29 cellular contexts compared by ENCODE assay signal in the genomic region with DNA sequence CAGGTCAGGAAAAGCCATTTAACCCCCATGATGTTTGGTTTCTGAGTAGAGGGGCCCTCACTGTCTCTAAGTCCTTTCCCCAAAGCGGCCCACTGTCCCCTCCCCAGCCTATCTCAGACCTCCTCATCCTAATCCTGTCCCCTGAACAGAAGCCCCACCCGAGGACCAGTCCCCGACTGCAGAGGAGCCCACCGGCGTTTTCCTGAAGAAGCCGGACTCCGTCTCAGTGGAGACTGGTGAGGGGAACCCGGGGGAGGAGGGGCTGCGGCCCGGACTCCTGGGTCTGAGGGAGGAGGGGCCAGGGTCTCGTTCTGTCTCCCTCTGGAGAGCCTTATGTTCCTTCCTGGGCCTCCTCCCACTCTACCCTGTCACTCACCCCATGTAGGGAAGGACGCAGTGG. TPM values are rescaled to one million over a fixed set of nuclear protein-coding genes. Genes with fewer than 3 reads are reported as not detected.
A peak's percentile ranks its signal among the peaks of the same experiment; 100 is the strongest.
DNase-seq lines count a peak whose midpoint lies in the region; ATAC-seq, FAIRE-seq and TF ChIP-seq lines count a peak whose summit lies in the region.
"Had no signal": no experiment of that assay in that cellular context is flagged by ENCODE, and none has a peak within 500 bp of the region (broad histone marks: within the 10 kb centered on the region; RNA-seq: fewer than 3 reads in every experiment).

No MANE protein-coding gene starts in this region.

- H3K79me2 ChIP-seq in K562 (ENCODE audit: control insufficient read depth, insufficient read depth, low read length) = no peaks in the 10 kb centered on the region
- H3K79me2 ChIP-seq in osteoblast (ENCODE audit: insufficient read depth, low read length) = no peaks in the 10 kb centered on the region

- H3K4me2 ChIP-seq in K562 (ENCODE audit: insufficient read depth, low read length) = no peak overlapping the region
- no peak overlapping the region for H3K4me2 ChIP-seq in osteoblast (ENCODE audit: insufficient read depth, low read length)
- H3K4me2 ChIP-seq: GM23338, PC-9 had no signal

- H3K4me1 ChIP-seq in K562 (replicated peaks in 1 of 2; ENCODE audit: control insufficient read depth in 2 of 2, insufficient read depth in 2 of 2, low read length in 2 of 2) (peaks cover 12 to 42% of the 10 kb centered on the region in 2 experiments; a peak in 4 of 5 replicates), osteoblast (ENCODE audit: insufficient read depth, low read length) (peaks cover 5% of the 10 kb centered on the region)

- no peak overlapping the region for H3K27ac ChIP-seq in CD4-positive, alpha-beta T cell (ENCODE audit: low read depth, low read length)
- H3K27ac ChIP-seq in K562 (ENCODE audit: extremely low read depth, low read depth, low read length) = no peak overlapping the region
- no peak overlapping the region for H3K27ac ChIP-seq in osteoblast (ENCODE audit: low read depth, low read length)
- H3K27ac ChIP-seq: C4-2B, PC-9, SJCRH30 had no signal

- ATAC-seq in CD4-positive, alpha-beta T cell (ENCODE audit: poor library complexity) = no peak
- ATAC-seq in K562 (no peak), GM21619 (IDR thresholded peaks at IDR 0.05; ENCODE audit: unreplicated experiment) (no peak)
- ATAC-seq in stimulated activated naive B cell treated with anti-CD40 and anti-IgM and Interleukin-4, amounts not matched to agents 10 μg/mL and 1 μg/mL and 100 μg/mL, for 72 hours (replicated peaks) = no peak
- ATAC-seq in stimulated activated naive CD8-positive, alpha-beta T cell treated with anti-CD3 and anti-CD28 coated beads, Interleukin-15, Interleukin-2, amounts not matched to agents 100 U/mL and 50 U/mL, for 24 hours = no peak
- ATAC-seq: GM23338, Right ventricle myocardium inferior, SK-N-SH treated with all-trans-retinoic acid at 6 μM for 48 hours had no signal

- no peak for TF ChIP-seq CTCF in CD4-positive, alpha-beta T cell (IDR thresholded peaks at IDR 0.05)
- TF ChIP-seq CTCF in K562 (IDR thresholded peaks at IDR 0.05 in 2 of 3, conservative IDR thresholded peaks at IDR 0.05 in 1 of 3; ENCODE audit: insufficient read depth in 2 of 3, low read depth in 1 of 3, low read length in 3 of 3) (no peak), osteoblast (IDR thresholded peaks at IDR 0.05; ENCODE audit: extremely low read depth, low read depth, low read length) (no peak)

- H3K4me3 Mint-ChIP-seq in CD4-positive, alpha-beta T cell = peak overlapping the region; percentile 34
- H3K4me3 Mint-ChIP-seq in stimulated activated naive B cell treated with anti-CD40 and anti-IgM and Interleukin-4, amounts not matched to agents 10 μg/mL and 1 μg/mL and 100 μg/mL, for 72 hours = no peak overlapping the region
- H3K4me3 Mint-ChIP-seq: GM23338 had no signal

- H3K27me3 Mint-ChIP-seq in CD4-positive, alpha-beta T cell = peaks cover 22% of the 10 kb centered on the region
- no peaks in the 10 kb centered on the region for H3K27me3 Mint-ChIP-seq in stimulated activated naive B cell treated with anti-CD40 and anti-IgM and Interleukin-4, amounts not matched to agents 10 μg/mL and 1 μg/mL and 100 μg/mL, for 72 hours
- H3K27me3 Mint-ChIP-seq: IgD-negative memory B cell had no signal

- peaks cover 12% of the 10 kb centered on the region for H3K4me1 Mint-ChIP-seq in CD4-positive, alpha-beta T cell (ENCODE audit: low read depth)
- peaks cover 45 to 60% of the 10 kb centered on the region in 2 donors for H3K4me1 Mint-ChIP-seq in stimulated activated naive B cell treated with anti-CD40 and anti-IgM and Interleukin-4, amounts not matched to agents 10 μg/mL and 1 μg/mL and 100 μg/mL, for 72 hours

- no peak overlapping the region for H3K4me3 ChIP-seq in K562
- H3K4me3 ChIP-seq in osteoblast (ENCODE audit: insufficient read depth, low read length) = no peak overlapping the region
- no peak overlapping the region for H3K4me3 ChIP-seq in H7 (ENCODE audit: insufficient read depth, low read depth, low read length)
- H3K4me3 ChIP-seq: GM23338, PC-9, SJCRH30 had no signal

- intact Hi-C loops in CD4-positive, alpha-beta T cell (cut with DNase I, micrococcal nuclease) = no loop called here
- intact Hi-C loops in K562 (cut with micrococcal nuclease) = no loop called here

- CTCF ChIA-PET in CD4-positive, alpha-beta T cell (lab: Charles Lee) = no interaction called here
- CTCF ChIA-PET in K562 (lab: Yijun Ruan, JAX; ENCODE audit: low intra/inter-chr PET ratio) = no interaction called here

- no peaks in the 10 kb centered on the region for H4K20me1 ChIP-seq in K562 (replicated peaks; ENCODE audit: control insufficient read depth, insufficient read depth, low read length)
- no peaks in the 10 kb centered on the region for H4K20me1 ChIP-seq in osteoblast (ENCODE audit: insufficient read depth, low read length)

- H3K9ac ChIP-seq in K562 (ENCODE audit: insufficient read depth in 1 of 2, low read depth in 2 of 2, low read length in 2 of 2) = peak overlapping the region in 1 of 2 experiments; percentile 15; a peak in 1 of 4 replicates

- H3K27me3 ChIP-seq in CD4-positive, alpha-beta T cell (ENCODE audit: control insufficient read depth, insufficient read depth, low read length) = peaks cover 6% of the 10 kb centered on the region
- H3K27me3 ChIP-seq in K562 (ENCODE audit: control insufficient read depth in 2 of 2, insufficient read depth in 2 of 2, low read length in 2 of 2) (peaks cover under 1 to 31% of the 10 kb centered on the region in 2 experiments; a peak in 4 of 5 replicates), osteoblast (ENCODE audit: insufficient read depth, low read length) (peaks cover 13% of the 10 kb centered on the region), H7 (ENCODE audit: control insufficient read depth, insufficient read depth, low read length) (peaks cover 4% of the 10 kb centered on the region; the same call in 1 of the 2 replicates)
- H3K27me3 ChIP-seq: SJCRH30 had no signal

- H2AFZ ChIP-seq in K562 (ENCODE audit: low read depth, low read length) (no peak overlapping the region), osteoblast (ENCODE audit: low read length) (no peak overlapping the region)
- H2AFZ ChIP-seq: GM23338, PC-9 had no signal

- DNase-seq in CD4-positive, alpha-beta T cell = no peak
- DNase-seq in K562 (ENCODE audit: extremely low read depth in 1 of 4, low spot score in 3 of 4) (no peak), osteoblast (ENCODE audit: insufficient read length, low spot score, missing footprints) (peak; percentile 65), H7 (no peak)
- DNase-seq in stimulated activated naive B cell treated with anti-CD40 and anti-IgM and Interleukin-4, amounts not matched to agents 10 μg/mL and 1 μg/mL and 100 μg/mL, for 72 hours = no peak
- DNase-seq in stimulated activated naive CD8-positive, alpha-beta T cell treated with anti-CD3 and anti-CD28 coated beads, Interleukin-15, Interleukin-2, amounts not matched to agents 100 U/mL and 50 U/mL, for 24 hours = no peak
- DNase-seq: Calu3; DND-41; HCEC 1CT; NCI-H1092 treated with DMSO at 0.1 percent for 48 hours; NCI-H1436; NCI-H187; NCI-H2081 treated with DMSO at 0.1 percent for 48 hours; NCI-H2171; NCI-H524; NCI-H82; NK-92 treated with Interleukin-12 subunit alpha and Interleukin-12 subunit beta, amount 100 ng/mL, for 24 hours; PC-9 had no signal

- WGBS in K562 (ENCODE audit: insufficient coverage, low coverage, missing lambda C conversion rate) = 24% methylated on average over 6 of the region's 12 CpGs

- H3K9me3 ChIP-seq in CD4-positive, alpha-beta T cell (ENCODE audit: control insufficient read depth, low read length) = no peaks in the 10 kb centered on the region
- H3K9me3 ChIP-seq in K562 (replicated peaks; ENCODE audit: control insufficient read depth, insufficient read depth, low read depth, low read length) (no peaks in the 10 kb centered on the region), osteoblast (ENCODE audit: low read depth, low read length) (no peaks in the 10 kb centered on the region)
- H3K9me3 ChIP-seq: SJCRH30 had no signal

- no peak for TF ChIP-seq EP300 in K562 (IDR thresholded peaks at IDR 0.05; ENCODE audit: low read length)

- H3K36me3 ChIP-seq in K562 (ENCODE audit: control insufficient read depth, insufficient read depth, low read length) (no peaks in the 10 kb centered on the region), osteoblast (ENCODE audit: insufficient read depth, low read length) (no peaks in the 10 kb centered on the region), H7 (replicated peaks; ENCODE audit: control insufficient read depth, insufficient read depth, low read length) (no peaks in the 10 kb centered on the region)
- H3K36me3 ChIP-seq: SJCRH30 had no signal

- no peak overlapping the region for H3K27ac Mint-ChIP-seq in CD4-positive, alpha-beta T cell
- peak overlapping the region; percentile 39 for H3K27ac Mint-ChIP-seq in stimulated activated naive B cell treated with anti-CD40 and anti-IgM and Interleukin-4, amounts not matched to agents 10 μg/mL and 1 μg/mL and 100 μg/mL, for 72 hours
- H3K27ac Mint-ChIP-seq: GM23338 had no signal

- in situ Hi-C loops in K562 (cut with MboI) = no loop called here

- TF ChIP-seq RAD21 in K562 (CRISPR knock-in tag; conservative IDR thresholded peaks at IDR 0.05 in 1 of 2, IDR thresholded peaks at IDR 0.05 in 1 of 2) = no peak

- no peaks in the 10 kb centered on the region for H3K9me3 Mint-ChIP-seq in CD4-positive, alpha-beta T cell
- H3K9me3 Mint-ChIP-seq in stimulated activated naive B cell treated with anti-CD40 and anti-IgM and Interleukin-4, amounts not matched to agents 10 μg/mL and 1 μg/mL and 100 μg/mL, for 72 hours = no peaks in the 10 kb centered on the region
- H3K9me3 Mint-ChIP-seq: IgD-negative memory B cell had no signal

- no peaks in the 10 kb centered on the region for H3K36me3 Mint-ChIP-seq in CD4-positive, alpha-beta T cell (ENCODE audit: low read depth)
- H3K36me3 Mint-ChIP-seq in stimulated activated naive B cell treated with anti-CD40 and anti-IgM and Interleukin-4, amounts not matched to agents 10 μg/mL and 1 μg/mL and 100 μg/mL, for 72 hours = peaks cover 3 to 7% of the 10 kb centered on the region in 2 donors
- H3K36me3 Mint-ChIP-seq: IgD-negative memory B cell had no signal

- TF ChIP-seq POLR2A in K562 (conservative IDR thresholded peaks at IDR 0.05) = no peak

- POLR2A ChIA-PET in CD4-positive, alpha-beta T cell (lab: Charles Lee) = interaction anchor here (0.6 kb wide), 1 partner anchor 20 kb away, joined by 3 read pairs; no protein-coding TSS in a partner anchor
- POLR2A ChIA-PET in K562 (lab: Yijun Ruan, JAX) = no interaction called here

- no peaks in the 10 kb centered on the region for H3K9me1 ChIP-seq in K562 (ENCODE audit: control insufficient read depth, insufficient read depth, low read length)

- FAIRE-seq in K562 (lab: Jason Lieb, UNC) = no peak
- FAIRE-seq: A204.1, GM18507 had no signal

- no TSS peak for BruUV-seq in K562 (replicated peaks; lab: Mats Ljungman, UMichigan)

RNA-seq across cellular contexts. Expression of gene MYBPC2, which starts 2.9 kb away (rescaled TPM):
- under 1 TPM in 1 of 2 experiments, not detected in 1; 0.08 TPM for total RNA-seq in CD4-positive, alpha-beta T cell
- 0.30 and 0.67 TPM in 2 replicates for total RNA-seq in K562 (2011; cell fraction: chromatin; rRNA removed; ENCODE audit: low replicate concordance)
- not detected in 2 replicates for total RNA-seq in K562 (2011; cell fraction: nucleolus; rRNA removed)
- total RNA-seq in K562 (2011; cell fraction: nucleoplasm; rRNA removed) = not detected in 2 replicates
- total RNA-seq in K562 (2014; rRNA removed) (not detected in 2 replicates), K562 (2014; rRNA removed; fragmentation: Illumina TruSeq; extraction: Trizol) (not detected in 2 replicates), K562 (2015; rRNA removed; fragmentation: Illumina TruSeq; extraction: Trizol) (not detected in 2 replicates), K562 (2021) (0.04 TPM in 1 of 2 replicates, not detected in the other), osteoblast (not detected in 2 replicates)
- polyA plus RNA-seq in K562 (2011; rRNA removed) (0.14 and 0.19 TPM in 2 replicates), K562 (2014; fragmentation: Illumina TruSeq; extraction: Trizol) (not detected in 2 replicates), K562 (2014; fragmentation: Nextera tagmentation; extraction: Ambion mirVana) (not detected), K562 (2014; rRNA removed) (0.01 TPM in 1 of 2 replicates, not detected in the other)
- polyA plus RNA-seq in K562 (2011; cell fraction: cytosol; rRNA removed) = 0.06 and 0.07 TPM in 2 replicates
- polyA plus RNA-seq in K562 (2011; cell fraction: nucleus; rRNA removed) = 0.31 and 0.60 TPM in 2 replicates
- 0.01 TPM in 1 of 2 replicates, not detected in the other for polyA plus RNA-seq in K562 (2012)
- 0.06 TPM in 1 of 2 replicates, not detected in the other for polyA minus RNA-seq in K562 (2011; rRNA and poly(A)+ RNA removed)
- polyA minus RNA-seq in K562 (2011; cell fraction: cytosol; rRNA and poly(A)+ RNA removed) = not detected in 2 replicates
- polyA minus RNA-seq in K562 (2011; cell fraction: nucleus; rRNA and poly(A)+ RNA removed) = 0.22 TPM in 1 of 2 replicates, not detected in the other
- 0.24 and 0.55 TPM in 2 replicates for total RNA-seq in H7 (2014; rRNA removed; shearing (Covaris generic))
- total RNA-seq: Calu3, PC-9, RPMI7951 had no signal
- polyA plus RNA-seq: AG04450 had no signal

RNA-seq across cellular contexts. Expression of gene SPIB, which starts 16.9 kb away (rescaled TPM):
- under 1 TPM; 0.42 to 0.52 TPM for total RNA-seq in CD4-positive, alpha-beta T cell
- 2.3 and 8.3 TPM in 2 replicates for total RNA-seq in K562 (2011; cell fraction: chromatin; rRNA removed; ENCODE audit: low replicate concordance)
- total RNA-seq in K562 (2011; cell fraction: nucleolus; rRNA removed) = 4.6 and 5.2 TPM in 2 replicates
- 3.9 and 4.4 TPM in 2 replicates for total RNA-seq in K562 (2011; cell fraction: nucleoplasm; rRNA removed)
- total RNA-seq in K562 (2014; rRNA removed) (0.33 and 0.45 TPM in 2 replicates), K562 (2014; rRNA removed; fragmentation: Illumina TruSeq; extraction: Trizol) (0.22 and 0.25 TPM in 2 replicates), K562 (2015; rRNA removed; fragmentation: Illumina TruSeq; extraction: Trizol) (0.40 and 0.45 TPM in 2 replicates), K562 (2021) (1.0 and 1.3 TPM in 2 replicates), osteoblast (0.36 TPM in 1 of 2 replicates, not detected in the other)
- polyA plus RNA-seq in K562 (2011; rRNA removed) (0.46 and 0.60 TPM in 2 replicates), K562 (2014; fragmentation: Illumina TruSeq; extraction: Trizol) (0.24 and 0.76 TPM in 2 replicates), K562 (2014; fragmentation: Nextera tagmentation; extraction: Ambion mirVana) (under 1 TPM in 1 of 2 experiments, not detected in 1; 0.06 TPM), K562 (2014; rRNA removed) (0.53 and 0.92 TPM in 2 replicates)
- polyA plus RNA-seq in K562 (2011; cell fraction: cytosol; rRNA removed) = 0.41 and 0.94 TPM in 2 replicates
- polyA plus RNA-seq in K562 (2011; cell fraction: nucleus; rRNA removed) = 2.5 and 7.6 TPM in 2 replicates
- polyA plus RNA-seq in K562 (2012) = 0.53 and 1.1 TPM in 2 replicates
- polyA minus RNA-seq in K562 (2011; rRNA and poly(A)+ RNA removed) = 0.06 and 0.07 TPM in 2 replicates
- polyA minus RNA-seq in K562 (2011; cell fraction: cytosol; rRNA and poly(A)+ RNA removed) = not detected in 2 replicates
- polyA minus RNA-seq in K562 (2011; cell fraction: nucleus; rRNA and poly(A)+ RNA removed) = 0.33 and 0.94 TPM in 2 replicates
- 0.81 and 8.8 TPM in 2 replicates for total RNA-seq in H7 (2014; rRNA removed; shearing (Covaris generic))
- total RNA-seq: PC-9, Right ventricle myocardium inferior, RPMI7951 had no signal
- polyA plus RNA-seq: AG04450 had no signal

RNA-seq across cellular contexts. Expression of gene EMC10, which starts 40.7 kb away (rescaled TPM):
- 10 to 100 TPM; 80.0 to 80.3 TPM for total RNA-seq in CD4-positive, alpha-beta T cell
- total RNA-seq in K562 (2011; cell fraction: chromatin; rRNA removed; ENCODE audit: low replicate concordance) = 22.6 and 40.4 TPM in 2 replicates
- 43.2 and 45.7 TPM in 2 replicates for total RNA-seq in K562 (2011; cell fraction: nucleolus; rRNA removed)
- total RNA-seq in K562 (2011; cell fraction: nucleoplasm; rRNA removed) = 27.7 and 40.1 TPM in 2 replicates
- total RNA-seq in K562 (2014; rRNA removed) (40.4 and 48.9 TPM in 2 replicates), K562 (2014; rRNA removed; fragmentation: Illumina TruSeq; extraction: Trizol) (6.1 and 7.4 TPM in 2 replicates), K562 (2015; rRNA removed; fragmentation: Illumina TruSeq; extraction: Trizol) (25.2 and 25.8 TPM in 2 replicates), K562 (2021) (42.5 and 46.0 TPM in 2 replicates), osteoblast (47.1 and 56.5 TPM in 2 replicates)
- polyA plus RNA-seq in K562 (2011; rRNA removed) (12.4 and 13.7 TPM in 2 replicates), K562 (2014; fragmentation: Illumina TruSeq; extraction: Trizol) (13.1 and 27.3 TPM in 2 replicates), K562 (2014; fragmentation: Nextera tagmentation; extraction: Ambion mirVana) (1 to 10 TPM; 1.4 to 2.9 TPM), K562 (2014; rRNA removed) (34.5 and 38.2 TPM in 2 replicates)
- polyA plus RNA-seq in K562 (2011; cell fraction: cytosol; rRNA removed) = 18.3 and 54.3 TPM in 2 replicates
- 13.8 and 24.8 TPM in 2 replicates for polyA plus RNA-seq in K562 (2011; cell fraction: nucleus; rRNA removed)
- polyA plus RNA-seq in K562 (2012) = 37.9 TPM in 2 replicates
- 1.9 and 3.7 TPM in 2 replicates for polyA minus RNA-seq in K562 (2011; rRNA and poly(A)+ RNA removed)
- polyA minus RNA-seq in K562 (2011; cell fraction: cytosol; rRNA and poly(A)+ RNA removed) = 14.7 and 15.0 TPM in 2 replicates
- 6.4 and 6.7 TPM in 2 replicates for polyA minus RNA-seq in K562 (2011; cell fraction: nucleus; rRNA and poly(A)+ RNA removed)
- 146 and 166 TPM in 2 replicates for total RNA-seq in H7 (2014; rRNA removed; shearing (Covaris generic))

RNA-seq across cellular contexts. Expression of gene GARIN5A, which starts 41.0 kb away (rescaled TPM):
- under 1 TPM in 1 of 2 experiments, not detected in 1; 0.50 TPM for total RNA-seq in CD4-positive, alpha-beta T cell
- 0.49 TPM in 1 of 2 replicates, not detected in the other for total RNA-seq in K562 (2011; cell fraction: chromatin; rRNA removed; ENCODE audit: low replicate concordance)
- 0.39 TPM in 1 of 2 replicates, not detected in the other for total RNA-seq in K562 (2011; cell fraction: nucleolus; rRNA removed)
- not detected in 2 replicates for total RNA-seq in K562 (2011; cell fraction: nucleoplasm; rRNA removed)
- total RNA-seq in K562 (2014; rRNA removed) (0.23 and 0.33 TPM in 2 replicates), K562 (2014; rRNA removed; fragmentation: Illumina TruSeq; extraction: Trizol) (not detected in 2 replicates), K562 (2015; rRNA removed; fragmentation: Illumina TruSeq; extraction: Trizol) (0.47 TPM in 1 of 2 replicates, not detected in the other), K562 (2021) (0.31 and 0.82 TPM in 2 replicates), osteoblast (0.29 and 0.36 TPM in 2 replicates)
- polyA plus RNA-seq in K562 (2011; rRNA removed) (0.10 and 0.26 TPM in 2 replicates), K562 (2014; fragmentation: Illumina TruSeq; extraction: Trizol) (0.57 and 0.59 TPM in 2 replicates), K562 (2014; fragmentation: Nextera tagmentation; extraction: Ambion mirVana) (under 1 TPM in 1 of 2 experiments, not detected in 1; 0.13 TPM), K562 (2014; rRNA removed) (0.16 and 0.17 TPM in 2 replicates)
- 0.59 and 0.78 TPM in 2 replicates for polyA plus RNA-seq in K562 (2011; cell fraction: cytosol; rRNA removed)
- 0.22 and 0.38 TPM in 2 replicates for polyA plus RNA-seq in K562 (2011; cell fraction: nucleus; rRNA removed)
- 0.49 and 0.83 TPM in 2 replicates for polyA plus RNA-seq in K562 (2012)
- not detected in 2 replicates for polyA minus RNA-seq in K562 (2011; rRNA and poly(A)+ RNA removed)
- 1.4 TPM in 1 of 2 replicates, not detected in the other for polyA minus RNA-seq in K562 (2011; cell fraction: cytosol; rRNA and poly(A)+ RNA removed)
- polyA minus RNA-seq in K562 (2011; cell fraction: nucleus; rRNA and poly(A)+ RNA removed) = 0.27 TPM in 1 of 2 replicates, not detected in the other
- total RNA-seq in H7 (2014; rRNA removed; shearing (Covaris generic)) = 4.5 and 8.1 TPM in 2 replicates
- total RNA-seq: RPMI7951 had no signal

RNA-seq across cellular contexts. Expression of gene POLD1, which starts 51.5 kb away (rescaled TPM):
- total RNA-seq in CD4-positive, alpha-beta T cell = 10 to 100 TPM; 22.1 to 24.2 TPM
- 79.9 and 373 TPM in 2 replicates for total RNA-seq in K562 (2011; cell fraction: chromatin; rRNA removed; ENCODE audit: low replicate concordance)
- 460 and 477 TPM in 2 replicates for total RNA-seq in K562 (2011; cell fraction: nucleolus; rRNA removed)
- 147 and 179 TPM in 2 replicates for total RNA-seq in K562 (2011; cell fraction: nucleoplasm; rRNA removed)
- total RNA-seq in K562 (2014; rRNA removed) (258 and 338 TPM in 2 replicates), K562 (2014; rRNA removed; fragmentation: Illumina TruSeq; extraction: Trizol) (15.3 and 28.3 TPM in 2 replicates), K562 (2015; rRNA removed; fragmentation: Illumina TruSeq; extraction: Trizol) (89.4 and 95.2 TPM in 2 replicates), K562 (2021) (296 and 312 TPM in 2 replicates), osteoblast (14.7 and 15.6 TPM in 2 replicates)
- polyA plus RNA-seq in K562 (2011; rRNA removed) (45.2 and 88.6 TPM in 2 replicates), K562 (2014; fragmentation: Illumina TruSeq; extraction: Trizol) (47.8 and 97.9 TPM in 2 replicates), K562 (2014; fragmentation: Nextera tagmentation; extraction: Ambion mirVana) (1 to 10 TPM; 1.3 to 6.4 TPM), K562 (2014; rRNA removed) (161 and 163 TPM in 2 replicates)
- polyA plus RNA-seq in K562 (2011; cell fraction: cytosol; rRNA removed) = 86.2 and 222 TPM in 2 replicates
- polyA plus RNA-seq in K562 (2011; cell fraction: nucleus; rRNA removed) = 460 and 607 TPM in 2 replicates
- polyA plus RNA-seq in K562 (2012) = 164 and 224 TPM in 2 replicates
- polyA minus RNA-seq in K562 (2011; rRNA and poly(A)+ RNA removed) = 33.3 and 52.7 TPM in 2 replicates
- 165 and 236 TPM in 2 replicates for polyA minus RNA-seq in K562 (2011; cell fraction: cytosol; rRNA and poly(A)+ RNA removed)
- polyA minus RNA-seq in K562 (2011; cell fraction: nucleus; rRNA and poly(A)+ RNA removed) = 166 and 171 TPM in 2 replicates
- total RNA-seq in H7 (2014; rRNA removed; shearing (Covaris generic)) = 167 and 185 TPM in 2 replicates
